In the genomic region with DNA sequence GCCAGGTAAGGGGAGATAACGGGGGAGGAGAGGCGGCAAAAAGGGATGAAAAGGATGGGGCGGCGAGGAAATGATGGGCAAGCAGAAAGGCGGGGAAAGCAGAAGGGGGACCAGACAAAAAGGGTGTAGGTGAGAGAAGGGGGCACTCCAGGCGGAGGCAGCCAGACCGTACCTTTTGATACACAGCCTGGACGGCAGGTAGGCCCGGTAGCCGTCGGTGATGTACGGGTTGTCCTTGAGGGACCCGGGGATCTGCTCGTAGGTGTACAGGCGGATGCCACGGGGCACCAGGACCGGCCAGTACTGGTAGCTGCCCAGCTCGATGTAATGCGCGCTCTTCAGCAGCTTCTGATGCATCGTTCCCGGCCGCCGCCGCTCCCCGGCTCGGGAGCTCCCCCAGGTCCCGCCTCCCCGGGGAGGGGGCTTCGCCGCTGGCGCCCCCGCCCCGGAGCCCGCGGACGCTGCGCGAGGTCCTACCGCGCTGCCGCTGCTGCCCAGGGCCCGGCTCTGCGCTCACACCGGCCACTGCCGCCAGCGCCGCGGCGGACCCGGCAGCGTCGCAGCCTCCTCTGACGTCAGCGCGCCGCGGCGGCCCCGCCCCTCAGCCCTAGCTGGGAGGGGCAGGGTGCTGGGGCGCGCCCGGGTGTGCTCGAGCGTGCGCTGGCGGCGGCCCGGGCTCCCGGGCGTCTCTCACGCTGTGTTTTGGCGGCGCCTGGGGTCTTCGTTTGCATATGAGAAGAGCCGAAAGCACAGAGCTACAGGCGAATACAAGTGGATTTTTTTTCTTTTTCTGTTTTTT, we compare ENCODE assay signal across 1 cellular context.
TF ChIP-seq lines count a peak whose summit lies in the region.

A gene with protein sequence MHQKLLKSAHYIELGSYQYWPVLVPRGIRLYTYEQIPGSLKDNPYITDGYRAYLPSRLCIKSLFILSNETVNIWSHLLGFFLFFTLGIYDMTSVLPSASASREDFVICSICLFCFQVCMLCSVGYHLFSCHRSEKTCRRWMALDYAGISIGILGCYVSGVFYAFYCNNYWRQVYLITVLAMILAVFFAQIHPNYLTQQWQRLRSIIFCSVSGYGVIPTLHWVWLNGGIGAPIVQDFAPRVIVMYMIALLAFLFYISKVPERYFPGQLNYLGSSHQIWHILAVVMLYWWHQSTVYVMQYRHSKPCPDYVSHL (minus strand): TSS at position 571 of the 799 bp plus-strand sequence. CDS start 214 bp downstream, at position 357.

TF ChIP-seq in HepG2, 621 proteins besides CTCF, POLR2A, EP300 and RAD21 (continued from another document):
- TF ChIP-seq, protein P1, sequence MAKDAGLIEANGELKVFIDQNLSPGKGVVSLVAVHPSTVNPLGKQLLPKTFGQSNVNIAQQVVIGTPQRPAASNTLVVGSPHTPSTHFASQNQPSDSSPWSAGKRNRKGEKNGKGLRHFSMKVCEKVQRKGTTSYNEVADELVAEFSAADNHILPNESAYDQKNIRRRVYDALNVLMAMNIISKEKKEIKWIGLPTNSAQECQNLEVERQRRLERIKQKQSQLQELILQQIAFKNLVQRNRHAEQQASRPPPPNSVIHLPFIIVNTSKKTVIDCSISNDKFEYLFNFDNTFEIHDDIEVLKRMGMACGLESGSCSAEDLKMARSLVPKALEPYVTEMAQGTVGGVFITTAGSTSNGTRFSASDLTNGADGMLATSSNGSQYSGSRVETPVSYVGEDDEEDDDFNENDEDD (CRISPR knock-in tag; IDR thresholded peaks at IDR 0.05; ENCODE audit: borderline replicate concordance): peak; percentile 58; the same call in 1 of the 2 replicates
- TF ChIP-seq ZNF589 (CRISPR knock-in tag; conservative IDR thresholded peaks at IDR 0.05) (0 out of 2 replicates have a peak, but pooled peaks have one; percentile 17), POLR2AphosphoS5 (IDR thresholded peaks at IDR 0.05; ENCODE audit: low read depth, low read length) (peak; percentile 44; the same call in 1 of the 2 replicates), POLR2G (IDR thresholded peaks at IDR 0.05; ENCODE audit: low read depth, low read length) (peak; percentile 78), PHF20 (CRISPR knock-in tag; IDR thresholded peaks at IDR 0.05) (peak; percentile 28; the same call in 1 of the 2 replicates), YY1 (IDR thresholded peaks at IDR 0.05; ENCODE audit: insufficient read depth, insufficient replicate concordance, low read depth, low read length) (peak; percentile 59), PHF8 (CRISPR knock-in tag; IDR thresholded peaks at IDR 0.05) (peak; percentile 12; the same call in 1 of the 2 replicates), SP5 (CRISPR knock-in tag; IDR thresholded peaks at IDR 0.05; ENCODE audit: borderline replicate concordance, low read depth) (peak; percentile 68), SIX4 (CRISPR knock-in tag; IDR thresholded peaks at IDR 0.05) (no peak), FOSL1 (CRISPR knock-in tag; IDR thresholded peaks at IDR 0.05; ENCODE audit: borderline replicate concordance) (no peak), ZNF556 (CRISPR knock-in tag; IDR thresholded peaks at IDR 0.05; ENCODE audit: borderline replicate concordance) (no peak), RBFOX2 (IDR thresholded peaks at IDR 0.05; ENCODE audit: low read depth, low read length) (peak; percentile 76)
- TF ChIP-seq, protein P2, sequence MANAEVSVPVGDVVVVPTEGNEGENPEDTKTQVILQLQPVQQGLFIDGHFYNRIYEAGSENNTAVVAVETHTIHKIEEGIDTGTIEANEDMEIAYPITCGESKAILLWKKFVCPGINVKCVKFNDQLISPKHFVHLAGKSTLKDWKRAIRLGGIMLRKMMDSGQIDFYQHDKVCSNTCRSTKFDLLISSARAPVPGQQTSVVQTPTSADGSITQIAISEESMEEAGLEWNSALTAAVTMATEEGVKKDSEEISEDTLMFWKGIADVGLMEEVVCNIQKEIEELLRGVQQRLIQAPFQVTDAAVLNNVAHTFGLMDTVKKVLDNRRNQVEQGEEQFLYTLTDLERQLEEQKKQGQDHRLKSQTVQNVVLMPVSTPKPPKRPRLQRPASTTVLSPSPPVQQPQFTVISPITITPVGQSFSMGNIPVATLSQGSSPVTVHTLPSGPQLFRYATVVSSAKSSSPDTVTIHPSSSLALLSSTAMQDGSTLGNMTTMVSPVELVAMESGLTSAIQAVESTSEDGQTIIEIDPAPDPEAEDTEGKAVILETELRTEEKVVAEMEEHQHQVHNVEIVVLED (CRISPR knock-in tag; IDR thresholded peaks at IDR 0.05; ENCODE audit: borderline replicate concordance): peak; percentile 81
- TF ChIP-seq, protein P3, sequence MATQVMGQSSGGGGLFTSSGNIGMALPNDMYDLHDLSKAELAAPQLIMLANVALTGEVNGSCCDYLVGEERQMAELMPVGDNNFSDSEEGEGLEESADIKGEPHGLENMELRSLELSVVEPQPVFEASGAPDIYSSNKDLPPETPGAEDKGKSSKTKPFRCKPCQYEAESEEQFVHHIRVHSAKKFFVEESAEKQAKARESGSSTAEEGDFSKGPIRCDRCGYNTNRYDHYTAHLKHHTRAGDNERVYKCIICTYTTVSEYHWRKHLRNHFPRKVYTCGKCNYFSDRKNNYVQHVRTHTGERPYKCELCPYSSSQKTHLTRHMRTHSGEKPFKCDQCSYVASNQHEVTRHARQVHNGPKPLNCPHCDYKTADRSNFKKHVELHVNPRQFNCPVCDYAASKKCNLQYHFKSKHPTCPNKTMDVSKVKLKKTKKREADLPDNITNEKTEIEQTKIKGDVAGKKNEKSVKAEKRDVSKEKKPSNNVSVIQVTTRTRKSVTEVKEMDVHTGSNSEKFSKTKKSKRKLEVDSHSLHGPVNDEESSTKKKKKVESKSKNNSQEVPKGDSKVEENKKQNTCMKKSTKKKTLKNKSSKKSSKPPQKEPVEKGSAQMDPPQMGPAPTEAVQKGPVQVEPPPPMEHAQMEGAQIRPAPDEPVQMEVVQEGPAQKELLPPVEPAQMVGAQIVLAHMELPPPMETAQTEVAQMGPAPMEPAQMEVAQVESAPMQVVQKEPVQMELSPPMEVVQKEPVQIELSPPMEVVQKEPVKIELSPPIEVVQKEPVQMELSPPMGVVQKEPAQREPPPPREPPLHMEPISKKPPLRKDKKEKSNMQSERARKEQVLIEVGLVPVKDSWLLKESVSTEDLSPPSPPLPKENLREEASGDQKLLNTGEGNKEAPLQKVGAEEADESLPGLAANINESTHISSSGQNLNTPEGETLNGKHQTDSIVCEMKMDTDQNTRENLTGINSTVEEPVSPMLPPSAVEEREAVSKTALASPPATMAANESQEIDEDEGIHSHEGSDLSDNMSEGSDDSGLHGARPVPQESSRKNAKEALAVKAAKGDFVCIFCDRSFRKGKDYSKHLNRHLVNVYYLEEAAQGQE (IDR thresholded peaks at IDR 0.05; ENCODE audit: borderline replicate concordance in 1 of 2, low read depth in 1 of 2, low read length in 2 of 2): peak in 1 of 2 experiments; percentile 26; a peak in 1 of 4 replicates
- TF ChIP-seq, protein P4, sequence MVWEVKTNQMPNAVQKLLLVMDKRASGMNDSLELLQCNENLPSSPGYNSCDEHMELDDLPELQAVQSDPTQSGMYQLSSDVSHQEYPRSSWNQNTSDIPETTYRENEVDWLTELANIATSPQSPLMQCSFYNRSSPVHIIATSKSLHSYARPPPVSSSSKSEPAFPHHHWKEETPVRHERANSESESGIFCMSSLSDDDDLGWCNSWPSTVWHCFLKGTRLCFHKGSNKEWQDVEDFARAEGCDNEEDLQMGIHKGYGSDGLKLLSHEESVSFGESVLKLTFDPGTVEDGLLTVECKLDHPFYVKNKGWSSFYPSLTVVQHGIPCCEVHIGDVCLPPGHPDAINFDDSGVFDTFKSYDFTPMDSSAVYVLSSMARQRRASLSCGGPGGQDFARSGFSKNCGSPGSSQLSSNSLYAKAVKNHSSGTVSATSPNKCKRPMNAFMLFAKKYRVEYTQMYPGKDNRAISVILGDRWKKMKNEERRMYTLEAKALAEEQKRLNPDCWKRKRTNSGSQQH (CRISPR knock-in tag; IDR thresholded peaks at IDR 0.05; ENCODE audit: low read depth): 0 out of 2 replicates have a peak, but pooled peaks have one; percentile 8
- TF ChIP-seq, protein P5, sequence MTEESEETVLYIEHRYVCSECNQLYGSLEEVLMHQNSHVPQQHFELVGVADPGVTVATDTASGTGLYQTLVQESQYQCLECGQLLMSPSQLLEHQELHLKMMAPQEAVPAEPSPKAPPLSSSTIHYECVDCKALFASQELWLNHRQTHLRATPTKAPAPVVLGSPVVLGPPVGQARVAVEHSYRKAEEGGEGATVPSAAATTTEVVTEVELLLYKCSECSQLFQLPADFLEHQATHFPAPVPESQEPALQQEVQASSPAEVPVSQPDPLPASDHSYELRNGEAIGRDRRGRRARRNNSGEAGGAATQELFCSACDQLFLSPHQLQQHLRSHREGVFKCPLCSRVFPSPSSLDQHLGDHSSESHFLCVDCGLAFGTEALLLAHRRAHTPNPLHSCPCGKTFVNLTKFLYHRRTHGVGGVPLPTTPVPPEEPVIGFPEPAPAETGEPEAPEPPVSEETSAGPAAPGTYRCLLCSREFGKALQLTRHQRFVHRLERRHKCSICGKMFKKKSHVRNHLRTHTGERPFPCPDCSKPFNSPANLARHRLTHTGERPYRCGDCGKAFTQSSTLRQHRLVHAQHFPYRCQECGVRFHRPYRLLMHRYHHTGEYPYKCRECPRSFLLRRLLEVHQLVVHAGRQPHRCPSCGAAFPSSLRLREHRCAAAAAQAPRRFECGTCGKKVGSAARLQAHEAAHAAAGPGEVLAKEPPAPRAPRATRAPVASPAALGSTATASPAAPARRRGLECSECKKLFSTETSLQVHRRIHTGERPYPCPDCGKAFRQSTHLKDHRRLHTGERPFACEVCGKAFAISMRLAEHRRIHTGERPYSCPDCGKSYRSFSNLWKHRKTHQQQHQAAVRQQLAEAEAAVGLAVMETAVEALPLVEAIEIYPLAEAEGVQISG (CRISPR knock-in tag; IDR thresholded peaks at IDR 0.05): peak; percentile 85
- TF ChIP-seq, protein P6, sequence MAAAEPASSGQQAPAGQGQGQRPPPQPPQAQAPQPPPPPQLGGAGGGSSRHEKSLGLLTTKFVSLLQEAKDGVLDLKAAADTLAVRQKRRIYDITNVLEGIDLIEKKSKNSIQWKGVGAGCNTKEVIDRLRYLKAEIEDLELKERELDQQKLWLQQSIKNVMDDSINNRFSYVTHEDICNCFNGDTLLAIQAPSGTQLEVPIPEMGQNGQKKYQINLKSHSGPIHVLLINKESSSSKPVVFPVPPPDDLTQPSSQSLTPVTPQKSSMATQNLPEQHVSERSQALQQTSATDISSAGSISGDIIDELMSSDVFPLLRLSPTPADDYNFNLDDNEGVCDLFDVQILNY (CRISPR knock-in tag; conservative IDR thresholded peaks at IDR 0.05): no peak
